Comparison of ENCODE assay signal across 18 cellular contexts in genomic region chr3:63995056-63995576, GRCh38. TPM values are rescaled to one million over a fixed set of nuclear protein-coding genes. Genes with fewer than 3 reads are reported as not detected.
DNase-seq lines count a peak whose midpoint lies in the region; ATAC-seq and TF ChIP-seq lines count a peak whose summit lies in the region.
"Had no signal": no experiment of that assay in that cellular context is flagged by ENCODE, and none has a peak within 500 bp of the region (broad histone marks: within the 10 kb centered on the region; RNA-seq: fewer than 3 reads in every experiment).

No MANE protein-coding gene starts in this region.

- no peak overlapping the region for H3K4me3 Mint-ChIP-seq in activated T-helper 1 cell treated with anti-CD3 and anti-CD28 coated beads, Interleukin-12 subunit alpha, Interleukin-12 subunit beta, Interleukin-2, Interleukin-4 antibody, amounts not matched to agents 30 ng/mL and 10 ng/mL and 1 ng/mL, durations not matched to agents 14 hours and 24 hours and 36 hours
- H3K4me3 Mint-ChIP-seq in nephron progenitor cell = no peak overlapping the region
- H3K4me3 Mint-ChIP-seq: endodermal cell had no signal

- H3K4me1 Mint-ChIP-seq in activated T-helper 1 cell treated with anti-CD3 and anti-CD28 coated beads, Interleukin-12 subunit alpha, Interleukin-12 subunit beta, Interleukin-2, Interleukin-4 antibody, amounts not matched to agents 30 ng/mL and 10 ng/mL and 1 ng/mL, durations not matched to agents 14 hours and 24 hours and 36 hours (ENCODE audit: low read depth) = peaks cover 30% of the 10 kb centered on the region
- peaks cover 40% of the 10 kb centered on the region for H3K4me1 Mint-ChIP-seq in nephron progenitor cell

- peak overlapping the region; percentile 63 for H3K27ac Mint-ChIP-seq in activated T-helper 1 cell treated with anti-CD3 and anti-CD28 coated beads, Interleukin-12 subunit alpha, Interleukin-12 subunit beta, Interleukin-2, Interleukin-4 antibody, amounts not matched to agents 30 ng/mL and 10 ng/mL and 1 ng/mL, durations not matched to agents 14 hours and 24 hours and 36 hours
- H3K27ac Mint-ChIP-seq in nephron progenitor cell = peak overlapping the region; percentile 17
- H3K27ac Mint-ChIP-seq: endodermal cell had no signal

- intact Hi-C loops in activated T-helper 1 cell treated with anti-CD3 and anti-CD28 coated beads, Interleukin-12 subunit alpha, Interleukin-12 subunit beta, Interleukin-2, Interleukin-4 antibody, amounts not matched to agents 30 ng/mL and 10 ng/mL and 1 ng/mL, durations not matched to agents 14 hours and 24 hours and 36 hours (cut with micrococcal nuclease) = loop anchor here (10.0 kb wide), 1 partner anchor 640 kb away; no protein-coding TSS in a partner anchor
- intact Hi-C loops in cardiac septum (cut with DNase I) = no loop called here

- no peaks in the 10 kb centered on the region for H3K27me3 Mint-ChIP-seq in activated T-helper 1 cell treated with anti-CD3 and anti-CD28 coated beads, Interleukin-12 subunit alpha, Interleukin-12 subunit beta, Interleukin-2, Interleukin-4 antibody, amounts not matched to agents 30 ng/mL and 10 ng/mL and 1 ng/mL, durations not matched to agents 14 hours and 24 hours and 36 hours (ENCODE audit: insufficient read depth)
- no peaks in the 10 kb centered on the region for H3K27me3 Mint-ChIP-seq in nephron progenitor cell (ENCODE audit: low read depth, poor library complexity)

- no peak for TF ChIP-seq CTCF in nephron progenitor cell (IDR thresholded peaks at IDR 0.05)

- ATAC-seq in HG03025 (IDR thresholded peaks at IDR 0.05; ENCODE audit: low FRiP score, unreplicated experiment) (no peak), HG03460 (IDR thresholded peaks at IDR 0.05; ENCODE audit: unreplicated experiment) (no peak)
- ATAC-seq: heart left ventricle had no signal

- DNase-seq in NCI-H82 (lab: John Stamatoyannopoulos, UW) = peak; percentile 47
- no peak for DNase-seq in NCI-H82 treated with DMSO at 0.1 percent for 48 hours (lab: John Stamatoyannopoulos, UW; ENCODE audit: unreplicated experiment)
- DNase-seq in D341Med (ENCODE audit: low spot score) = peak; percentile 36
- no peak for DNase-seq in activated T-helper 1 cell treated with anti-CD3 and anti-CD28 coated beads, Interleukin-12 subunit alpha, Interleukin-12 subunit beta, Interleukin-2, Interleukin-4 antibody, amounts not matched to agents 30 ng/mL and 10 ng/mL and 1 ng/mL, durations not matched to agents 14 hours and 24 hours and 36 hours (ENCODE audit: low spot score)
- no peak for DNase-seq in nephron progenitor cell
- no peak for DNase-seq in cardiac septum (ENCODE audit: low spot score)
- DNase-seq: activated CD4-positive, alpha-beta T cell treated with anti-CD3 and anti-CD28 coated beads for 1 hour; activated T-cell treated with anti-CD3 and anti-CD28 coated beads, Interleukin-2, amount 50 U/mL, for 48 hours; endodermal cell; heart left ventricle; KBM-7; NCI-H1105 treated with DMSO at 0.1 percent for 48 hours; NCI-H526 treated with DMSO at 0.1 percent for 48 hours; posterior cingulate gyrus; SHP77; stimulated activated CD4-positive, alpha-beta T cell treated with anti-CD3 and anti-CD28 coated beads, Interleukin-4, amount 100 ng/mL, for 24 hours had no signal

- peaks cover 52% of the 10 kb centered on the region for H3K36me3 Mint-ChIP-seq in activated T-helper 1 cell treated with anti-CD3 and anti-CD28 coated beads, Interleukin-12 subunit alpha, Interleukin-12 subunit beta, Interleukin-2, Interleukin-4 antibody, amounts not matched to agents 30 ng/mL and 10 ng/mL and 1 ng/mL, durations not matched to agents 14 hours and 24 hours and 36 hours (ENCODE audit: low read depth)
- peaks cover 59% of the 10 kb centered on the region for H3K36me3 Mint-ChIP-seq in nephron progenitor cell (ENCODE audit: low read depth)

- H3K9me3 Mint-ChIP-seq in activated T-helper 1 cell treated with anti-CD3 and anti-CD28 coated beads, Interleukin-12 subunit alpha, Interleukin-12 subunit beta, Interleukin-2, Interleukin-4 antibody, amounts not matched to agents 30 ng/mL and 10 ng/mL and 1 ng/mL, durations not matched to agents 14 hours and 24 hours and 36 hours = no peaks in the 10 kb centered on the region
- no peaks in the 10 kb centered on the region for H3K9me3 Mint-ChIP-seq in nephron progenitor cell
- H3K9me3 Mint-ChIP-seq: endodermal cell had no signal

RNA-seq across cellular contexts. Expression of gene PSMD6, which starts 28.2 kb away (rescaled TPM):
- total RNA-seq in activated T-helper 1 cell treated with anti-CD3 and anti-CD28 coated beads, Interleukin-12 subunit alpha, Interleukin-12 subunit beta, Interleukin-2, Interleukin-4 antibody, amounts not matched to agents 30 ng/mL and 10 ng/mL and 1 ng/mL, durations not matched to agents 14 hours and 24 hours and 36 hours = 133 and 137 TPM in 2 replicates
- 85.7 TPM for total RNA-seq in cardiac septum

Comparison
In these comparisons a context has a peak if more than half of its experiments do, and no peak if none do; other contexts are left out.
1. DNase-seq: peak in NCI-H82 (single experiment) and D341Med (single experiment); none in NCI-H82 treated with DMSO at 0.1 percent for 48 hours (single experiment), activated T-helper 1 cell treated with anti-CD3 and anti-CD28 coated beads, Interleukin-12 subunit alpha, Interleukin-12 subunit beta, Interleukin-2, Interleukin-4 antibody, amounts not matched to agents 30 ng/mL and 10 ng/mL and 1 ng/mL, durations not matched to agents 14 hours and 24 hours and 36 hours (single experiment), nephron progenitor cell (single experiment) and cardiac septum (single experiment).